ENCODE assay signal across 24 cellular contexts in the genomic region with DNA sequence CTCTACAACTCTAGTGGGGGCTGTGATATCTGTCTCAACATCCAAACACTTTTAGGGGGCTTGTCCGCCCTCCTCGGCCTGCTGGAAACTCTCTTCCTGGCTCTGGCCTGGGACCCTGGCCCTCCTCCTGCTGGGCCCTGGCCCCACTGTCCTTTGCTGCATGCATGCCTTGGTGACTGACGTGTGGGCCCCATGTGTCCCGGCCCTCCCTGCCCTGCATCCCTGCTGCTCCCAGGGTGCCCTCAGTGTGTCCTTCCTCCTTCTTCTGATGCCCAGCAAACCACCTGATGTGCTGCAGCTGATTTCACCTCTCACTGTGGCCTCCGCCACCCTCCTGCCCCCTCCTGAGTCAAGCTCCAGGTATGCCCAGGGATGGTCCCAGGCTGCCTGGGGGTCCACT.
DNase-seq lines count a peak whose midpoint lies in the region; FAIRE-seq and TF ChIP-seq lines count a peak whose summit lies in the region.
"Had no signal": no experiment of that assay in that cellular context is flagged by ENCODE, and none has a peak within 500 bp of the region (broad histone marks: within the 10 kb centered on the region; RNA-seq: fewer than 3 reads in every experiment).

No MANE protein-coding gene starts in this region.

- H4K20me1 ChIP-seq in BLaER1: no peaks in the 10 kb centered on the region
- H4K20me1 ChIP-seq in osteoblast (ENCODE audit: insufficient read depth, low read length): no peaks in the 10 kb centered on the region

- POLR2A ChIA-PET in HEK293 (lab: Yijun Ruan, JAX): no interaction called here

- peaks cover 96% of the 10 kb centered on the region for H3K4me1 ChIP-seq in BLaER1
- no peaks in the 10 kb centered on the region for H3K4me1 ChIP-seq in HEK293 (ENCODE audit: control insufficient read depth, insufficient read depth, low read length)
- H3K4me1 ChIP-seq in osteoblast (ENCODE audit: insufficient read depth, low read length): peaks cover 9% of the 10 kb centered on the region

- H3K27me3 ChIP-seq in BLaER1 (no peaks in the 10 kb centered on the region), osteoblast (ENCODE audit: insufficient read depth, low read length) (no peaks in the 10 kb centered on the region)

- DNase-seq in glutamatergic neuron (no peak), osteoblast (ENCODE audit: insufficient read length, low spot score, missing footprints) (peak; percentile 72), substantia nigra (lab: John Stamatoyannopoulos, UW) (no peak), GM12891 (ENCODE audit: insufficient read length, low spot score) (no peak), DMS114 treated with DMSO at 0.1 percent for 48 hours (lab: John Stamatoyannopoulos, UW; ENCODE audit: unreplicated experiment) (no peak), DMS153 treated with DMSO at 0.1 percent for 48 hours (lab: John Stamatoyannopoulos, UW; ENCODE audit: unreplicated experiment) (no peak)
- DNase-seq: AML-193; Caco-2; Calu3; CD4-positive, alpha-beta T cell; CD8-positive, alpha-beta T cell; DMS153; DMS79 treated with DMSO at 0.1 percent for 48 hours; GF-D8 had no signal

- H2AFZ ChIP-seq in osteoblast (ENCODE audit: low read length): no peak overlapping the region

- TF ChIP-seq POLR2A in GM12891 (IDR thresholded peaks at IDR 0.05; ENCODE audit: low read depth, low read length): no peak

- H3K79me2 ChIP-seq in osteoblast (ENCODE audit: insufficient read depth, low read length): no peaks in the 10 kb centered on the region

- CTCF ChIA-PET in HEK293 (lab: Yijun Ruan, JAX): interaction anchor here (0.7 to 1.1 kb wide), 3 partner anchors 29 to 68 kb away, joined by 3 to 6 read pairs (median 3); no protein-coding TSS in a partner anchor

- H3K36me3 ChIP-seq in BLaER1 (no peaks in the 10 kb centered on the region), HEK293 (ENCODE audit: control insufficient read depth in 2 of 2, insufficient read depth in 1 of 2, low read length in 2 of 2) (no peaks in the 10 kb centered on the region), osteoblast (ENCODE audit: insufficient read depth, low read length) (no peaks in the 10 kb centered on the region)

- H3K9ac ChIP-seq in BLaER1: no peak overlapping the region

- no peak for FAIRE-seq in GM12891 (lab: Jason Lieb, UNC)
- FAIRE-seq: A549, D721Med, G401.6, GM12892, GM18507 had no signal

- H3K4me1 Mint-ChIP-seq in glutamatergic neuron (ENCODE audit: low read depth, unreplicated experiment): peaks cover 2% of the 10 kb centered on the region
- H3K4me1 Mint-ChIP-seq: B cell had no signal

- H3K9me3 Mint-ChIP-seq in glutamatergic neuron (ENCODE audit: unreplicated experiment): peaks cover 13% of the 10 kb centered on the region
- H3K9me3 Mint-ChIP-seq: CD4-positive, alpha-beta T cell; CD8-positive, alpha-beta T cell had no signal

- H3K27me3 Mint-ChIP-seq in glutamatergic neuron (ENCODE audit: unreplicated experiment): peaks cover 5% of the 10 kb centered on the region
- H3K27me3 Mint-ChIP-seq: CD4-positive, alpha-beta T cell had no signal

- no peaks in the 10 kb centered on the region for H3K36me3 Mint-ChIP-seq in glutamatergic neuron (ENCODE audit: unreplicated experiment)
- H3K36me3 Mint-ChIP-seq: CD8-positive, alpha-beta T cell had no signal

- no peaks in the 10 kb centered on the region for H3K9me3 ChIP-seq in BLaER1
- H3K9me3 ChIP-seq in HEK293 (ENCODE audit: control insufficient read depth, insufficient read depth, low read depth, low read length): no peaks in the 10 kb centered on the region
- no peaks in the 10 kb centered on the region for H3K9me3 ChIP-seq in osteoblast (ENCODE audit: low read depth, low read length)
- H3K9me3 ChIP-seq: A549, Caco-2 had no signal

- no peak overlapping the region for H3K4me3 ChIP-seq in BLaER1
- no peak overlapping the region for H3K4me3 ChIP-seq in HEK293 (ENCODE audit: low read depth, low read length)
- no peak overlapping the region for H3K4me3 ChIP-seq in osteoblast (ENCODE audit: insufficient read depth, low read length)
- H3K4me3 ChIP-seq: A549 had no signal

- no peak overlapping the region for H3K4me3 Mint-ChIP-seq in glutamatergic neuron (ENCODE audit: unreplicated experiment)
- H3K4me3 Mint-ChIP-seq: B cell; CD4-positive, alpha-beta T cell; CD8-positive, alpha-beta T cell had no signal

- H3K27ac ChIP-seq in BLaER1 (no peak overlapping the region), HEK293 (ENCODE audit: extremely low read depth, low read depth, low read length) (no peak overlapping the region), osteoblast (ENCODE audit: low read depth, low read length) (no peak overlapping the region), substantia nigra (ENCODE audit: low read depth, low read length, poor library complexity, severe bottlenecking) (no peak overlapping the region)
- H3K27ac ChIP-seq: 22Rv1, A549, C4-2B had no signal

- peak overlapping the region; percentile 28 for H3K27ac Mint-ChIP-seq in glutamatergic neuron (ENCODE audit: unreplicated experiment)
- H3K27ac Mint-ChIP-seq: B cell; CD4-positive, alpha-beta T cell; CD8-positive, alpha-beta T cell had no signal

- TF ChIP-seq CTCF in HEK293 (tag by site-specific recombination; IDR thresholded peaks at IDR 0.05) (no peak), glutamatergic neuron (IDR thresholded peaks at IDR 0.05; ENCODE audit: partially characterized antibody, unreplicated experiment) (no peak), osteoblast (IDR thresholded peaks at IDR 0.05; ENCODE audit: extremely low read depth, low read depth, low read length) (no peak)

- H3K4me2 ChIP-seq in BLaER1 (peak overlapping the region; percentile 82), osteoblast (ENCODE audit: insufficient read depth, low read length) (no peak overlapping the region)
- H3K4me2 ChIP-seq: A549 had no signal

TF ChIP-seq in HEK293, 187 proteins besides CTCF, POLR2A, EP300 and RAD21:
- TF ChIP-seq, protein P1, sequence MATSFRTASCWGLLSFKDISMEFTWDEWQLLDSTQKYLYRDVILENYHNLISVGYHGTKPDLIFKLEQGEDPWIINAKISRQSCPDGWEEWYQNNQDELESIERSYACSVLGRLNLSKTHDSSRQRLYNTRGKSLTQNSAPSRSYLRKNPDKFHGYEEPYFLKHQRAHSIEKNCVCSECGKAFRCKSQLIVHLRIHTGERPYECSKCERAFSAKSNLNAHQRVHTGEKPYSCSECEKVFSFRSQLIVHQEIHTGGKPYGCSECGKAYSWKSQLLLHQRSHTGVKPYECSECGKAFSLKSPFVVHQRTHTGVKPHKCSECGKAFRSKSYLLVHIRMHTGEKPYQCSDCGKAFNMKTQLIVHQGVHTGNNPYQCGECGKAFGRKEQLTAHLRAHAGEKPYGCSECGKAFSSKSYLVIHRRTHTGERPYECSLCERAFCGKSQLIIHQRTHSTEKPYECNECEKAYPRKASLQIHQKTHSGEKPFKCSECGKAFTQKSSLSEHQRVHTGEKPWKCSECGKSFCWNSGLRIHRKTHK (tag by site-specific recombination; IDR thresholded peaks at IDR 0.05): no peak
- peak; percentile 49 for TF ChIP-seq ZIC2 (tag by site-specific recombination; IDR thresholded peaks at IDR 0.05)

TF ChIP-seq in GM12891, 5 proteins besides CTCF, POLR2A, EP300 and RAD21:
- TF ChIP-seq POLR2AphosphoS5 (IDR thresholded peaks at IDR 0.05; ENCODE audit: low read depth, low read length) (no peak), SPI1 (IDR thresholded peaks at IDR 0.05; ENCODE audit: low read depth, low read length) (no peak), PAX5 (IDR thresholded peaks at IDR 0.05; ENCODE audit: insufficient read depth, low read length, severe bottlenecking) (no peak), TAF1 (IDR thresholded peaks at IDR 0.05; ENCODE audit: low read depth, low read length) (no peak), POU2F2 (IDR thresholded peaks at IDR 0.05; ENCODE audit: low read depth, low read length) (no peak)
